9 cellular contexts compared by ENCODE assay signal in genomic region chr2:19312949-19313348, GRCh38. TPM values are rescaled to one million over a fixed set of nuclear protein-coding genes. Genes with fewer than 3 reads are reported as not detected.
DNase-seq lines count a peak whose midpoint lies in the region; ATAC-seq, FAIRE-seq and TF ChIP-seq lines count a peak whose summit lies in the region.
"Had no signal": no experiment of that assay in that cellular context is flagged by ENCODE, and none has a peak within 500 bp of the region (broad histone marks: within the 10 kb centered on the region; RNA-seq: fewer than 3 reads in every experiment).

No MANE protein-coding gene starts in this region.

- H3K4me1 ChIP-seq in suprapubic skin, result no peaks in the 10 kb centered on the region

- H3K4me1 Mint-ChIP-seq in progenitor cell of endocrine pancreas (ENCODE audit: low read depth), result no peaks in the 10 kb centered on the region
- H3K4me1 Mint-ChIP-seq: nephron had no signal

- H3K27me3 Mint-ChIP-seq in progenitor cell of endocrine pancreas, result no peaks in the 10 kb centered on the region

- TF ChIP-seq POLR2A in suprapubic skin (IDR thresholded peaks at IDR 0.05), result no peak

- peak; percentile 38 for TF ChIP-seq CTCF in bronchial epithelial cell (IDR thresholded peaks at IDR 0.05; ENCODE audit: insufficient read depth, low read length, severe bottlenecking)
- peak; percentile 26 for TF ChIP-seq CTCF in progenitor cell of endocrine pancreas (IDR thresholded peaks at IDR 0.05; ENCODE audit: unreplicated experiment)
- TF ChIP-seq CTCF in suprapubic skin (IDR thresholded peaks at IDR 0.05), result peak in 1 of 2 donors; percentile 7

- peaks cover 8% of the 10 kb centered on the region for H3K9me3 Mint-ChIP-seq in progenitor cell of endocrine pancreas (ENCODE audit: low read depth)

- no peaks in the 10 kb centered on the region for H3K27me3 ChIP-seq in bronchial epithelial cell (ENCODE audit: control insufficient read depth, insufficient read depth, low read length)
- no peaks in the 10 kb centered on the region for H3K27me3 ChIP-seq in suprapubic skin

- peak; percentile 90 for ATAC-seq in GM18867 (IDR thresholded peaks at IDR 0.05; ENCODE audit: unreplicated experiment)
- peak; percentile 83 for ATAC-seq in HG03460 (IDR thresholded peaks at IDR 0.05; ENCODE audit: unreplicated experiment)

- DNase-seq in bronchial epithelial cell (ENCODE audit: low read depth) (peak; percentile 50), progenitor cell of endocrine pancreas (ENCODE audit: low spot score, unreplicated experiment) (no peak), suprapubic skin (ENCODE audit: low spot score in 2 of 2) (no peak)
- DNase-seq in stimulated activated naive CD4-positive, alpha-beta T cell (lab: John Stamatoyannopoulos, UW), result no peak
- DNase-seq in activated effector memory CD4-positive, alpha-beta T cell treated with Interleukin-2 at 50 U/mL for 16 hours, result no peak

- no peak for TF ChIP-seq EP300 in suprapubic skin (IDR thresholded peaks at IDR 0.05)

- peaks cover 4% of the 10 kb centered on the region for H3K36me3 Mint-ChIP-seq in progenitor cell of endocrine pancreas (ENCODE audit: insufficient read depth)

- H3K27ac Mint-ChIP-seq in progenitor cell of endocrine pancreas, result no peak overlapping the region
- H3K27ac Mint-ChIP-seq: nephron had no signal

- FAIRE-seq in bronchial epithelial cell (lab: Jason Lieb, UNC), result no peak
- FAIRE-seq: TTC549 had no signal

- no peaks in the 10 kb centered on the region for H3K9me3 ChIP-seq in suprapubic skin

- no peak overlapping the region for H3K4me3 Mint-ChIP-seq in progenitor cell of endocrine pancreas (ENCODE audit: low read depth)
- H3K4me3 Mint-ChIP-seq: nephron had no signal

- H3K27ac ChIP-seq in suprapubic skin, result no peak overlapping the region

- H3K36me3 ChIP-seq in bronchial epithelial cell (ENCODE audit: control insufficient read depth, insufficient read depth, low read length), result no peaks in the 10 kb centered on the region
- no peaks in the 10 kb centered on the region for H3K36me3 ChIP-seq in suprapubic skin

- H3K4me3 ChIP-seq in bronchial epithelial cell (ENCODE audit: low read depth, low read length) (no peak overlapping the region), suprapubic skin (no peak overlapping the region)

RNA-seq across cellular contexts. Expression of gene OSR1, which starts 45.5 kb away (rescaled TPM):
- total RNA-seq in bronchial epithelial cell, result 1.3 and 1.7 TPM in 2 replicates
- total RNA-seq in progenitor cell of endocrine pancreas, result 10.3 and 10.7 TPM in 2 replicates
- 10 to 100 TPM in 1 of 4 donors, 1 to 10 TPM in 3; 3.0 to 12.8 (median 5.6) TPM for total RNA-seq in suprapubic skin
